Comparison of ENCODE assay signal across 8 cellular contexts in genomic region chr2:42905341-42906114, GRCh38.
DNase-seq lines count a peak whose midpoint lies in the region; ATAC-seq lines count a peak whose summit lies in the region.

No MANE protein-coding gene starts in this region.

- peak overlapping the region in 9 of 11 experiments; percentile 28 to 69 (median 59); a peak in 17 of 22 replicates for H3K27ac ChIP-seq in BLaER1 treated with 17β-estradiol and CSF1 and Interleukin-3, amounts not matched to agents 10 nM and 100 nM
- no peak overlapping the region for H3K27ac ChIP-seq in trophoblast cell (ENCODE audit: low read depth, low read length)

- ATAC-seq in GM21576 (IDR thresholded peaks at IDR 0.05; ENCODE audit: unreplicated experiment), result no peak
- ATAC-seq in GM18858 (IDR thresholded peaks at IDR 0.05; ENCODE audit: unreplicated experiment), result no peak

- H4K91ac ChIP-seq in trophoblast cell (ENCODE audit: low read depth, low read length), result peak overlapping the region; percentile 16

- H2BK120ac ChIP-seq in trophoblast cell (ENCODE audit: insufficient read depth, low read length, poor library complexity), result no peak overlapping the region

- H3K79me2 ChIP-seq in trophoblast cell (ENCODE audit: control insufficient read depth, insufficient read depth, low read length, poor library complexity), result no peaks in the 10 kb centered on the region

- no peak overlapping the region for H3K4ac ChIP-seq in trophoblast cell (ENCODE audit: low read depth, low read length)

- H3K4me1 ChIP-seq in BLaER1 treated with 17β-estradiol and CSF1 and Interleukin-3, amounts not matched to agents 10 nM and 100 nM, result peaks cover 43 to 75% (median 67%) of the 10 kb centered on the region in 10 experiments
- peaks cover 24 to 33% of the 10 kb centered on the region in 2 experiments for H3K4me1 ChIP-seq in trophoblast cell (ENCODE audit: control insufficient read depth in 1 of 2, insufficient read depth in 2 of 2, low read length in 2 of 2)

- H3K9ac ChIP-seq in BLaER1 treated with 17β-estradiol and CSF1 and Interleukin-3, amounts not matched to agents 10 nM and 100 nM, result peak overlapping the region in 8 of 11 experiments; percentile 10 to 63 (median 52); a peak in 12 of 22 replicates
- H3K9ac ChIP-seq in trophoblast cell (ENCODE audit: low read length), result no peak overlapping the region

- H3K4me3 ChIP-seq in BLaER1 treated with 17β-estradiol and CSF1 and Interleukin-3, amounts not matched to agents 10 nM and 100 nM, result peak overlapping the region in 3 of 10 experiments; percentile 4 to 24 (median 23); a peak in 1 of 20 replicates
- H3K4me3 ChIP-seq in trophoblast cell (ENCODE audit: low read depth, low read length), result no peak overlapping the region

- peak overlapping the region; percentile 10 for H2BK12ac ChIP-seq in trophoblast cell (ENCODE audit: low read length)

- H3K79me1 ChIP-seq in trophoblast cell (ENCODE audit: low read length), result peaks cover 7% of the 10 kb centered on the region

- H2AK5ac ChIP-seq in trophoblast cell (ENCODE audit: low read length), result no peak overlapping the region

- peak overlapping the region; percentile 2 for H3K14ac ChIP-seq in trophoblast cell (ENCODE audit: low read length)

- DNase-seq in SK-MEL-5 (ENCODE audit: low read depth, low spot score), result peak; percentile 27
- peak; percentile 33 for DNase-seq in glomerular visceral epithelial cell (ENCODE audit: extremely low spot score)
- no peak for DNase-seq in trophoblast cell
- no peak for DNase-seq in NCI-H2029 treated with DMSO at 0.1 percent for 48 hours (lab: John Stamatoyannopoulos, UW)
- no peak for DNase-seq in KG1 (lab: John Stamatoyannopoulos, UW)

- peak overlapping the region; percentile 12 for H3K18ac ChIP-seq in trophoblast cell (ENCODE audit: low read length)

- H3K36me3 ChIP-seq in BLaER1 treated with 17β-estradiol and CSF1 and Interleukin-3, amounts not matched to agents 10 nM and 100 nM, result no peaks in the 10 kb centered on the region
- H3K36me3 ChIP-seq in trophoblast cell (ENCODE audit: control insufficient read depth in 1 of 2, insufficient read depth in 2 of 2, low read length in 2 of 2), result no peaks in the 10 kb centered on the region

- no peak overlapping the region for H4K8ac ChIP-seq in trophoblast cell (ENCODE audit: low read depth, low read length)

- H3K4me2 ChIP-seq in BLaER1 treated with 17β-estradiol and CSF1 and Interleukin-3, amounts not matched to agents 10 nM and 100 nM, result peak overlapping the region; percentile 55 to 95 (median 89)
- no peak overlapping the region for H3K4me2 ChIP-seq in trophoblast cell (ENCODE audit: low read length)

- no peak overlapping the region for H2AFZ ChIP-seq in trophoblast cell (ENCODE audit: insufficient read depth, low read length, poor library complexity)

- H3K27me3 ChIP-seq in BLaER1 treated with 17β-estradiol and CSF1 and Interleukin-3, amounts not matched to agents 10 nM and 100 nM, result peaks cover 0 to 9% (median 0%) of the 10 kb centered on the region in 11 experiments; a peak in 1 of 22 replicates
- no peaks in the 10 kb centered on the region for H3K27me3 ChIP-seq in trophoblast cell (ENCODE audit: insufficient read depth, low read length)

- no peak overlapping the region for H2BK5ac ChIP-seq in trophoblast cell (ENCODE audit: low read depth, low read length, poor library complexity)

- WGBS in trophoblast cell (ENCODE audit: extremely low coverage, insufficient coverage, insufficient read length), result no CpG with 5 or more reads among the region's 25 CpGs

- no peak overlapping the region for H4K12ac ChIP-seq in trophoblast cell (ENCODE audit: low read depth, low read length)

- H3K23ac ChIP-seq in trophoblast cell (ENCODE audit: low read length), result no peak overlapping the region

- in situ Hi-C loops in SK-MEL-5 (cut with HindIII; ENCODE audit: low pct_unique_long_range_greater_than_20kb, low sequenced_read_pairs), result no loop called here

- no peaks in the 10 kb centered on the region for H3K9me3 ChIP-seq in BLaER1 treated with 17β-estradiol and CSF1 and Interleukin-3, amounts not matched to agents 10 nM and 100 nM (replicated peaks in 1 of 11)
- H3K9me3 ChIP-seq in trophoblast cell (ENCODE audit: insufficient read depth, low read depth, low read length), result no peaks in the 10 kb centered on the region

- H4K20me1 ChIP-seq in BLaER1 treated with 17β-estradiol and CSF1 and Interleukin-3, amounts not matched to agents 10 nM and 100 nM, result no peaks in the 10 kb centered on the region

Comparison
In these comparisons a context has a peak if more than half of its experiments do, and no peak if none do; other contexts are left out.
1. DNase-seq: peak in SK-MEL-5 (single experiment) and glomerular visceral epithelial cell (single experiment); none in trophoblast cell (0 of 2), NCI-H2029 treated with DMSO at 0.1 percent for 48 hours (single experiment) and KG1 (single experiment).